In the genomic region with DNA sequence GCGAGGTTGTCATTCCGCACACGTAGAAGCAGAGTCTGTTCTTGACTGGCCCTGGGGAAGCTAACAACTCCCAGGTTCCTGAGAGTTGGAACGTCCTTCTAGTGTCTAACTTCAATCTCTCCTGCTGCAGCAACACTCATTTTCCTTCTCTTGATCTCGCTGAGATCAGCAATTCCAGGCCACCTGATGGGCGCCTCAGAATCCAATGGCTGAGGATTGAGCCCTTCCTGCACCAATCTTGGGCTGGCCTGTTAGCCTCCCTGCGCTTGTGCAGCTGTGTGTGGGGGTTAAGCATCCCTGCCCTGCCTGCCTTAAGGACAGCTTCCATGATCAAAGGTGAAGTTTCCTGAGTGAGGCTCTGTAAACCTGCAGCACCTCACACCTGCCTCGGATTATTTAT, we compare ENCODE assay signal across 15 cellular contexts.
DNase-seq lines count a peak whose midpoint lies in the region; ATAC-seq and TF ChIP-seq lines count a peak whose summit lies in the region.
"Had no signal": no experiment of that assay in that cellular context is flagged by ENCODE, and none has a peak within 500 bp of the region (broad histone marks: within the 10 kb centered on the region; RNA-seq: fewer than 3 reads in every experiment).

No MANE protein-coding gene starts in this region.

- H3K9me3 Mint-ChIP-seq in glutamatergic neuron (ENCODE audit: unreplicated experiment) = peaks cover 6% of the 10 kb centered on the region

- H3K27me3 Mint-ChIP-seq in glutamatergic neuron (ENCODE audit: unreplicated experiment) = peaks cover 7% of the 10 kb centered on the region

- intact Hi-C loops in cardiac septum (cut with DNase I) = no loop called here
- intact Hi-C loops in Right ventricle myocardium superior (cut with DNase I) = no loop called here
- intact Hi-C loops in spleen (cut with DNase I; ENCODE audit: low total_unique reads) = no loop called here

- H3K27me3 ChIP-seq in RWPE2 (ENCODE audit: insufficient read depth, poor library complexity, severe bottlenecking) (no peaks in the 10 kb centered on the region), spleen (replicated peaks in 1 of 7) (peaks cover 0 to 84% (median 0%) of the 10 kb centered on the region in 7 donors)

- no peaks in the 10 kb centered on the region for H3K9me3 ChIP-seq in RWPE2 (ENCODE audit: severe bottlenecking)
- H3K9me3 ChIP-seq in spleen = no peaks in the 10 kb centered on the region

- ATAC-seq in Right ventricle myocardium superior (ENCODE audit: poor library complexity) (no peak), RWPE2 (ENCODE audit: low read depth) (no peak), GM19397 (IDR thresholded peaks at IDR 0.05; ENCODE audit: unreplicated experiment) (no peak), GM18868 (IDR thresholded peaks at IDR 0.05; ENCODE audit: unreplicated experiment) (no peak)

- no peaks in the 10 kb centered on the region for H3K36me3 Mint-ChIP-seq in glutamatergic neuron (ENCODE audit: unreplicated experiment)

- no peak overlapping the region for H3K27ac Mint-ChIP-seq in glutamatergic neuron (ENCODE audit: unreplicated experiment)

- no peaks in the 10 kb centered on the region for H3K36me3 ChIP-seq in RWPE2 (ENCODE audit: low read depth)
- no peaks in the 10 kb centered on the region for H3K36me3 ChIP-seq in spleen

- TF ChIP-seq CTCF in RWPE2 (IDR thresholded peaks at IDR 0.05; ENCODE audit: poor library complexity, severe bottlenecking) (no peak), glutamatergic neuron (IDR thresholded peaks at IDR 0.05; ENCODE audit: partially characterized antibody, unreplicated experiment) (no peak), spleen (IDR thresholded peaks at IDR 0.05 in 8 of 11, conservative IDR thresholded peaks at IDR 0.05 in 3 of 11) (no peak)

- no peak overlapping the region for H3K27ac ChIP-seq in RWPE2 (ENCODE audit: poor library complexity, severe bottlenecking)
- no peak overlapping the region for H3K27ac ChIP-seq in spleen

- DNase-seq in cardiac septum (ENCODE audit: low spot score) (peak; percentile 31), Right ventricle myocardium superior (no peak), RWPE2 (ENCODE audit: low spot score) (peak; percentile 18), glutamatergic neuron (no peak), spleen (peak; percentile 19)
- DNase-seq in activated naive CD4-positive, alpha-beta T cell (lab: John Stamatoyannopoulos, UW) = no peak
- DNase-seq: DMS79 treated with DMSO at 0.1 percent for 48 hours, H9, MM.1S, NCI-H1092 treated with DMSO at 0.1 percent for 48 hours, NCI-H2081, SIG-M5 had no signal

- WGBS in spleen, 5 donors = 93 to 95% (median 94%) methylated on average over 8 of the region's 8 CpGs

- TF ChIP-seq POLR2A in spleen (IDR thresholded peaks at IDR 0.05) = no peak

- H3K4me1 Mint-ChIP-seq in glutamatergic neuron (ENCODE audit: low read depth, unreplicated experiment) = peaks cover 13% of the 10 kb centered on the region

- no peaks in the 10 kb centered on the region for H3K4me1 ChIP-seq in RWPE2 (ENCODE audit: insufficient read depth, poor library complexity, severe bottlenecking)
- peaks cover 0 to 43% (median 19%) of the 10 kb centered on the region in 6 donors for H3K4me1 ChIP-seq in spleen

- H3K4me3 ChIP-seq in RWPE2 (ENCODE audit: severe bottlenecking) = no peak overlapping the region
- no peak overlapping the region for H3K4me3 ChIP-seq in spleen

- peak overlapping the region; percentile 18 for H3K4me3 Mint-ChIP-seq in glutamatergic neuron (ENCODE audit: unreplicated experiment)
- H3K4me3 Mint-ChIP-seq: CD14-positive monocyte, H9 had no signal

Comparison
In these comparisons a context has a peak if more than half of its experiments do, and no peak if none do; other contexts are left out.
1. DNase-seq: peak in cardiac septum (single experiment), RWPE2 (single experiment) and spleen (single experiment); none in Right ventricle myocardium superior (single experiment), glutamatergic neuron (single experiment) and activated naive CD4-positive, alpha-beta T cell (0 of 4).